Comparison of ENCODE assay signal across 16 cellular contexts in genomic region chr2:79369127-79369526, GRCh38.
"Had no signal": no experiment of that assay in that cellular context is flagged by ENCODE, and none has a peak within 500 bp of the region (broad histone marks: within the 10 kb centered on the region; RNA-seq: fewer than 3 reads in every experiment).

No MANE protein-coding gene starts in this region.

- H3K27ac ChIP-seq: skin epidermis, tibial artery had no signal

- H3K9me3 ChIP-seq: mucosa of descending colon, tibial artery had no signal

- H3K9me3 Mint-ChIP-seq: dendritic cell treated with granulocyte-macrophage colony-stimulating factor and Interleukin-4, amounts not matched to agents 40 ng/mL and 50 ng/mL, for 4 days had no signal

- H3K4me1 ChIP-seq: tibial artery had no signal

- DNase-seq: activated CD4-positive, alpha-beta memory T cell treated with anti-CD3 and anti-CD28 coated beads for 36 hours; activated effector memory CD4-positive, alpha-beta T cell treated with anti-CD3 and anti-CD28 coated beads, Interleukin-2, amount 50 U/mL, for 16 hours; activated T-cell treated with anti-CD3 and anti-CD28 coated beads, Interleukin-2, amount 50 U/mL, for 4 hours; amniotic stem cell; erythroblast; immature natural killer cell; left cardiac atrium; mucosa of descending colon; natural killer cell; T-helper 9 cell; tibial artery had no signal

- H3K4me3 Mint-ChIP-seq: activated CD4-positive, alpha-beta memory T cell treated with anti-CD3 and anti-CD28 coated beads for 36 hours; activated T-cell treated with anti-CD3 and anti-CD28 coated beads, Interleukin-2, amount 50 U/mL, for 4 hours; brain; dendritic cell treated with granulocyte-macrophage colony-stimulating factor and Interleukin-4, amounts not matched to agents 40 ng/mL and 50 ng/mL, for 4 days; immature natural killer cell; natural killer cell had no signal

- H3K36me3 Mint-ChIP-seq: activated CD4-positive, alpha-beta memory T cell treated with anti-CD3 and anti-CD28 coated beads for 36 hours; brain; natural killer cell had no signal

- H3K27me3 Mint-ChIP-seq: activated CD4-positive, alpha-beta memory T cell treated with anti-CD3 and anti-CD28 coated beads for 36 hours; brain; dendritic cell treated with granulocyte-macrophage colony-stimulating factor and Interleukin-4, amounts not matched to agents 40 ng/mL and 50 ng/mL, for 4 days had no signal

- H3K4me1 Mint-ChIP-seq: immature natural killer cell, natural killer cell had no signal

- H3K36me3 ChIP-seq: tibial artery had no signal

- H3K4me3 ChIP-seq: lung, mucosa of descending colon, skin epidermis, tibial artery had no signal

- H3K27ac Mint-ChIP-seq: activated CD4-positive, alpha-beta memory T cell treated with anti-CD3 and anti-CD28 coated beads for 36 hours; activated naive CD4-positive, alpha-beta T cell treated with anti-CD3 and anti-CD28 coated beads, Interleukin-2, amount 50 U/mL, for 72 hours; brain; dendritic cell treated with granulocyte-macrophage colony-stimulating factor and Interleukin-4, amounts not matched to agents 40 ng/mL and 50 ng/mL, for 4 days; immature natural killer cell; natural killer cell had no signal

- ATAC-seq: activated naive CD4-positive, alpha-beta T cell treated with anti-CD3 and anti-CD28 coated beads, Interleukin-2, amount 50 U/mL, for 72 hours; activated T-cell treated with anti-CD3 and anti-CD28 coated beads, Interleukin-2, amount 50 U/mL, for 4 hours; left cardiac atrium; mucosa of descending colon; natural killer cell had no signal

- H3K27me3 ChIP-seq: tibial artery had no signal
